ENCODE assay signal across 14 cellular contexts in genomic region chr3:168123211-168124173, GRCh38. TPM values are rescaled to one million over a fixed set of nuclear protein-coding genes. Genes with fewer than 3 reads are reported as not detected.
DNase-seq lines count a peak whose midpoint lies in the region; ATAC-seq and TF ChIP-seq lines count a peak whose summit lies in the region.
"Had no signal": no experiment of that assay in that cellular context is flagged by ENCODE, and none has a peak within 500 bp of the region (broad histone marks: within the 10 kb centered on the region; RNA-seq: fewer than 3 reads in every experiment).

No MANE protein-coding gene starts in this region.

- no peak overlapping the region for H2BK5ac ChIP-seq in mesendoderm (ENCODE audit: low read length)

- H4K20me1 ChIP-seq in fibroblast of lung (ENCODE audit: control insufficient read depth, extremely low read depth, insufficient read depth, low read length) = no peaks in the 10 kb centered on the region

- H3K27ac ChIP-seq in fibroblast of lung (ENCODE audit: insufficient read depth, low read length) = no peak overlapping the region
- H3K27ac ChIP-seq in mesendoderm (ENCODE audit: low read depth, low read length) = no peak overlapping the region
- H3K27ac ChIP-seq: coronary artery, neutrophil had no signal

- WGBS in mesendoderm (ENCODE audit: extremely low coverage, insufficient coverage, low lambda C conversion rate) = no CpG with 5 or more reads among the region's 6 CpGs

- H2AFZ ChIP-seq in fibroblast of lung (ENCODE audit: low read length) = no peak overlapping the region

- no peaks in the 10 kb centered on the region for H3K9me3 ChIP-seq in fibroblast of lung (ENCODE audit: control insufficient read depth, insufficient read depth, low read depth, low read length)
- H3K9me3 ChIP-seq in mucosa of descending colon = no peaks in the 10 kb centered on the region
- H3K9me3 ChIP-seq: neutrophil had no signal

- H2BK120ac ChIP-seq in mesendoderm (ENCODE audit: low read depth, low read length) = no peak overlapping the region

- H3K36me3 ChIP-seq in fibroblast of lung (ENCODE audit: control insufficient read depth, insufficient read depth, low read length) (no peaks in the 10 kb centered on the region), mucosa of descending colon (ENCODE audit: low read depth) (no peaks in the 10 kb centered on the region), mesendoderm (ENCODE audit: control insufficient read depth, insufficient read depth, low read length) (no peaks in the 10 kb centered on the region)
- H3K36me3 ChIP-seq: neutrophil had no signal

- H3K9ac ChIP-seq in fibroblast of lung (ENCODE audit: insufficient read depth, low read length) = no peak overlapping the region
- no peak overlapping the region for H3K9ac ChIP-seq in mesendoderm (ENCODE audit: low read length)

- no peak overlapping the region for H2AK5ac ChIP-seq in mesendoderm (ENCODE audit: low read length)

- no peak overlapping the region for H2BK15ac ChIP-seq in mesendoderm (replicated peaks; ENCODE audit: low read depth)

- H3K18ac ChIP-seq in mesendoderm (ENCODE audit: low read length) = no peak overlapping the region

- peak; percentile 64 for ATAC-seq in SK-N-SH treated with all-trans-retinoic acid at 6 μM for 48 hours
- peak; percentile 62 for ATAC-seq in mucosa of descending colon
- no peak for ATAC-seq in GM18867 (IDR thresholded peaks at IDR 0.05; ENCODE audit: unreplicated experiment)
- ATAC-seq: HCT116 had no signal

- H3K4ac ChIP-seq in mesendoderm (ENCODE audit: low read depth, low read length) = no peak overlapping the region

- peak; percentile 18 for DNase-seq in GM03348 (ENCODE audit: low spot score)
- DNase-seq in fibroblast of lung (ENCODE audit: low read depth in 2 of 2) = peak; percentile 23 to 71
- no peak for DNase-seq in mucosa of descending colon
- DNase-seq in NOMO-1 treated with dmso at 0.1 percent for 144 hours (lab: John Stamatoyannopoulos, UW; ENCODE audit: unreplicated experiment) = no peak
- no peak for DNase-seq in NCI-H146 (lab: John Stamatoyannopoulos, UW)
- no peak for DNase-seq in mesendoderm
- DNase-seq: Kasumi-1; stimulated activated CD4-positive, alpha-beta T cell treated with anti-CD3 and anti-CD28 coated beads, Interleukin-2, amount 100 ng/mL, for 48 hours; T-helper 2 cell had no signal

- no peak overlapping the region for H3K4me2 ChIP-seq in fibroblast of lung (ENCODE audit: extremely low read depth, insufficient read depth, low read length)
- no peak overlapping the region for H3K4me2 ChIP-seq in mesendoderm (ENCODE audit: low read length)

- TF ChIP-seq CTCF in fibroblast of lung (conservative IDR thresholded peaks at IDR 0.05 in 1 of 2, IDR thresholded peaks at IDR 0.05 in 1 of 2; ENCODE audit: low read depth in 1 of 2, low read length in 2 of 2) (no peak), mucosa of descending colon (IDR thresholded peaks at IDR 0.05) (no peak)

- H3K56ac ChIP-seq in mesendoderm (ENCODE audit: low read length) = no peak overlapping the region

- H3K79me1 ChIP-seq in mesendoderm (ENCODE audit: low read length) = no peaks in the 10 kb centered on the region

- H3K27me3 ChIP-seq in fibroblast of lung (ENCODE audit: control insufficient read depth, insufficient read depth, low read length) = no peaks in the 10 kb centered on the region
- no peaks in the 10 kb centered on the region for H3K27me3 ChIP-seq in mesendoderm (ENCODE audit: insufficient read depth, low read length, poor library complexity)
- H3K27me3 ChIP-seq: neutrophil had no signal

- H4K8ac ChIP-seq in mesendoderm (ENCODE audit: low read depth, low read length) = no peak overlapping the region

- H3K23ac ChIP-seq in mesendoderm (ENCODE audit: low read length) = no peak overlapping the region

- H3K4me1 ChIP-seq in fibroblast of lung (ENCODE audit: control insufficient read depth, extremely low read depth, insufficient read depth, low read length) (no peaks in the 10 kb centered on the region), mucosa of descending colon (ENCODE audit: low read depth) (peaks cover 3% of the 10 kb centered on the region), mesendoderm (ENCODE audit: control insufficient read depth, low read depth, low read length) (no peaks in the 10 kb centered on the region)

- H3K4me3 ChIP-seq in fibroblast of lung (replicated peaks in 1 of 4; ENCODE audit: control extremely low read depth in 1 of 4, insufficient read depth in 1 of 4, low read depth in 3 of 4, low read length in 4 of 4) (no peak overlapping the region), mucosa of descending colon (no peak overlapping the region), mesendoderm (ENCODE audit: low read length) (no peak overlapping the region)
- H3K4me3 ChIP-seq: coronary artery had no signal

- H4K5ac ChIP-seq in mesendoderm (ENCODE audit: low read length) = no peak overlapping the region

- intact Hi-C loops in mucosa of descending colon (cut with DNase I, micrococcal nuclease) = no loop called here

- H3K79me2 ChIP-seq in fibroblast of lung (ENCODE audit: control insufficient read depth, insufficient read depth, low read length) = no peaks in the 10 kb centered on the region
- H3K79me2 ChIP-seq in mesendoderm (ENCODE audit: control insufficient read depth, insufficient read depth, low read length) = no peaks in the 10 kb centered on the region

TF ChIP-seq in SK-N-SH treated with all-trans-retinoic acid at 6 μM for 48 hours, 23 proteins besides CTCF, POLR2A, EP300 and RAD21 (continues in another document):
- no peak for TF ChIP-seq ISL1 (CRISPR knock-in tag; IDR thresholded peaks at IDR 0.05)
- TF ChIP-seq TSHZ2 (CRISPR knock-in tag; IDR thresholded peaks at IDR 0.05) = no peak
- no peak for TF ChIP-seq CSDC2 (CRISPR knock-in tag; IDR thresholded peaks at IDR 0.05)
- no peak for TF ChIP-seq ZC3H10 (CRISPR knock-in tag; IDR thresholded peaks at IDR 0.05)
- no peak for TF ChIP-seq RARB (CRISPR knock-in tag; IDR thresholded peaks at IDR 0.05)
- TF ChIP-seq SNAI2 (CRISPR knock-in tag; IDR thresholded peaks at IDR 0.05) = no peak
- no peak for TF ChIP-seq GLIS3 (CRISPR knock-in tag; IDR thresholded peaks at IDR 0.05)
- no peak for TF ChIP-seq ZNF70 (CRISPR knock-in tag; IDR thresholded peaks at IDR 0.05)
- no peak for TF ChIP-seq ESRRG (CRISPR knock-in tag; IDR thresholded peaks at IDR 0.05)
- no peak for TF ChIP-seq POU6F1 (CRISPR knock-in tag; IDR thresholded peaks at IDR 0.05; ENCODE audit: borderline replicate concordance, low read depth)
- no peak for TF ChIP-seq OSR1 (CRISPR knock-in tag; IDR thresholded peaks at IDR 0.05)
- TF ChIP-seq TCF4 (CRISPR knock-in tag; IDR thresholded peaks at IDR 0.05; ENCODE audit: borderline replicate concordance) = no peak
- TF ChIP-seq TOX (CRISPR knock-in tag; IDR thresholded peaks at IDR 0.05; ENCODE audit: borderline replicate concordance) = no peak

RNA-seq across cellular contexts. Expression of gene GOLIM4, which starts 27.8 kb away (rescaled TPM):
- total RNA-seq in fibroblast of lung (55.2 and 77.3 TPM in 2 replicates), mucosa of descending colon (100 to 1,000 TPM in 1 of 3 donors, 10 to 100 TPM in 2; 60.8 to 102 (median 80.4) TPM)
- polyA plus RNA-seq in fibroblast of lung = 46.2 and 50.1 TPM in 2 replicates
- polyA plus RNA-seq in fibroblast of lung (2012) = 44.8 and 52.4 TPM in 2 replicates
- 14.2 and 17.6 TPM in 2 replicates for polyA minus RNA-seq in fibroblast of lung (ENCODE audit: low replicate concordance)
- 29.3 TPM for polyA plus RNA-seq in mesendoderm (2013, experiment 1 of 2)
- polyA plus RNA-seq in mesendoderm (2013, experiment 2 of 2) = 28.5 TPM

Comparison
In these comparisons a context has a peak if more than half of its experiments do, and no peak if none do; other contexts are left out.
1. DNase-seq: peak in GM03348 (single experiment) and fibroblast of lung (2 of 2); none in mucosa of descending colon (0 of 3), NOMO-1 treated with dmso at 0.1 percent for 144 hours (single experiment), NCI-H146 (single experiment) and mesendoderm (single experiment).